Comparison of ENCODE assay signal across 18 cellular contexts in the genomic region with DNA sequence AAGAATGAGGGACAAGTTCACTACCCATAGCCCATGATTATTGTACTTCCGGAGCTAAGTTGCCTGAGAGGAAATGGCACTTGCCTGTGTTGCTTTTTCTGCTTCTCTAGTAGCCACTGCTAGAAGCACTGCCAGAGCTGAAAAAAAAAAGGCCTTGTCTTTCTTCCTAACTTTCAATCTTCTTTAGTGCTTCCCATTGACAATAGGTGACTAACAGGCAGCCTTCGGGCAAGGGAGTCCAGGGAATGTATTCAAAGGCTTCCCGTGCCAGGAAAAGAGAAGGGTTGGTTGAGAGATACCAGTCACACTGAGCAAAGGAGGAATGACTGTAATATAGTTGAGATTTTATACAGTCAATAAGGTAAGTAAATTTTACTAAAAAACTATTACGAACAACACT.
"Had no signal": no experiment of that assay in that cellular context is flagged by ENCODE, and none has a peak within 500 bp of the region (broad histone marks: within the 10 kb centered on the region; RNA-seq: fewer than 3 reads in every experiment).

No MANE protein-coding gene starts in this region.

- H3K27me3 ChIP-seq: gastrocnemius medialis, pancreas, stomach had no signal

- ATAC-seq: gastrocnemius medialis; left colon; natural killer cell treated with Interleukin-12 subunit alpha and Interleukin-12 subunit beta and Interleukin-15 and Interleukin-18, amount 100 ng/mL, for 72 hours; pancreas; T-helper 17 cell had no signal

- DNase-seq: activated B cell treated with CpG ODN at 0.5 μM for 24 hours; activated CD4-positive, alpha-beta T cell treated with anti-CD3 and anti-CD28 coated beads, Interleukin-2, amount 10 ng/mL, durations not matched to agents 24 days and 14 days; activated naive CD4-positive, alpha-beta T cell treated with anti-CD3 and anti-CD28 coated beads, Interleukin-2, amount 10 ng/mL, durations not matched to agents 7 days and 5 days; activated T-cell treated with anti-CD3 and anti-CD28 coated beads for 4 hours; gastrocnemius medialis; left colon; pancreas; retina; stimulated activated CD4-positive, alpha-beta T cell treated with anti-CD3 and anti-CD28 coated beads, Interleukin-15, amount 100 ng/mL, for 24 hours; stimulated activated CD4-positive, alpha-beta T cell treated with anti-CD3 and anti-CD28 coated beads, Interleukin-4, amount 100 ng/mL, for 24 hours; stomach; T-helper 17 cell had no signal

- H3K27ac ChIP-seq: gastrocnemius medialis, pancreas, stomach, thoracic aorta had no signal

- H3K27me3 Mint-ChIP-seq: activated B cell treated with CpG ODN at 0.5 μM for 24 hours; activated CD4-positive, alpha-beta T cell treated with anti-CD3 and anti-CD28 coated beads, Interleukin-2, amount 10 ng/mL, durations not matched to agents 24 days and 14 days; activated naive CD4-positive, alpha-beta T cell treated with anti-CD3 and anti-CD28 coated beads, Interleukin-2, amount 10 ng/mL, durations not matched to agents 7 days and 5 days; central memory CD8-positive, alpha-beta T cell; natural killer cell treated with Interleukin-12 subunit alpha and Interleukin-12 subunit beta and Interleukin-15 and Interleukin-18, amount 100 ng/mL, for 72 hours; T-helper 17 cell had no signal

- H3K4me3 Mint-ChIP-seq: activated B cell treated with CpG ODN at 0.5 μM for 24 hours; activated CD4-positive, alpha-beta T cell treated with anti-CD3 and anti-CD28 coated beads, Interleukin-2, amount 10 ng/mL, durations not matched to agents 24 days and 14 days; activated naive CD4-positive, alpha-beta T cell treated with anti-CD3 and anti-CD28 coated beads, Interleukin-2, amount 10 ng/mL, durations not matched to agents 7 days and 5 days; central memory CD8-positive, alpha-beta T cell; natural killer cell treated with Interleukin-12 subunit alpha and Interleukin-12 subunit beta and Interleukin-15 and Interleukin-18, amount 100 ng/mL, for 72 hours; T-helper 17 cell had no signal

- H3K27ac Mint-ChIP-seq: activated B cell treated with CpG ODN at 0.5 μM for 24 hours; activated CD4-positive, alpha-beta T cell treated with anti-CD3 and anti-CD28 coated beads, Interleukin-2, amount 10 ng/mL, durations not matched to agents 24 days and 14 days; activated naive CD4-positive, alpha-beta T cell treated with anti-CD3 and anti-CD28 coated beads, Interleukin-2, amount 10 ng/mL, durations not matched to agents 7 days and 5 days; activated T-helper 2 cell treated with anti-CD3 and anti-CD28 coated beads, Interferon-gamma antibody, Interleukin-2, Interleukin-4, amounts not matched to agents 10 μg/mL and 5 μg/mL and 100 μg/mL, durations not matched to agents 14 hours and 24 hours and 36 hours; natural killer cell treated with Interleukin-12 subunit alpha and Interleukin-12 subunit beta and Interleukin-15 and Interleukin-18, amount 100 ng/mL, for 72 hours; T-helper 17 cell had no signal

- FAIRE-seq: pancreas, TTC549 had no signal

- H3K4me1 Mint-ChIP-seq: activated B cell treated with CpG ODN at 0.5 μM for 24 hours; activated CD4-positive, alpha-beta T cell treated with anti-CD3 and anti-CD28 coated beads, Interleukin-2, amount 10 ng/mL, durations not matched to agents 24 days and 14 days; activated naive CD4-positive, alpha-beta T cell treated with anti-CD3 and anti-CD28 coated beads, Interleukin-2, amount 10 ng/mL, durations not matched to agents 7 days and 5 days; central memory CD8-positive, alpha-beta T cell; T-helper 17 cell had no signal

- H3K36me3 Mint-ChIP-seq: activated naive CD4-positive, alpha-beta T cell treated with anti-CD3 and anti-CD28 coated beads, Interleukin-2, amount 10 ng/mL, durations not matched to agents 7 days and 5 days; natural killer cell treated with Interleukin-12 subunit alpha and Interleukin-12 subunit beta and Interleukin-15 and Interleukin-18, amount 100 ng/mL, for 72 hours had no signal

- H3K4me1 ChIP-seq: gastrocnemius medialis, pancreas, stomach had no signal

- H3K4me3 ChIP-seq: gastrocnemius medialis, lung, pancreas, stomach, thoracic aorta had no signal

- H3K36me3 ChIP-seq: gastrocnemius medialis, pancreas, stomach, thoracic aorta had no signal

- H3K9me3 Mint-ChIP-seq: activated B cell treated with CpG ODN at 0.5 μM for 24 hours; activated CD4-positive, alpha-beta T cell treated with anti-CD3 and anti-CD28 coated beads, Interleukin-2, amount 10 ng/mL, durations not matched to agents 24 days and 14 days; activated T-helper 2 cell treated with anti-CD3 and anti-CD28 coated beads, Interferon-gamma antibody, Interleukin-2, Interleukin-4, amounts not matched to agents 10 μg/mL and 5 μg/mL and 100 μg/mL, durations not matched to agents 14 hours and 24 hours and 36 hours had no signal
